ENCODE assay signal across 10 cellular contexts in the genomic region with DNA sequence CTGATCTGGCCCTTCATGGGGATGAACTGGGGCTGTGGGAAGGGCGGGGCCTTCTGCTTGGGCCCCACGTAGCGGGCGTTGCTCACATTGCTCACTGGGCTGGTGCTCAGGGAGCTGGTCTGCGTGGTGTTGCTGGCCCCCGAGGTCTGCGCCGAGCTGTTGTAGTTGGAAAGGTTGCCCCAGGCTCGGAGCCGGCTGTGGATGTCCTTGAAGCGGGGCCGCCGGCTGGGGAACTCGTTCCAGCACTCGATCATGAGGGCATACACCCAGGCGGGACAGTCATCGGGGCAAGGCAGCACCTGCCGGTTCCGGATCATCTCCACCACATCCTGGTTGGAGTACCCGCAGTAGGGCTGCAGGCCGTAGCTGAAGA.
"Had no signal": no experiment of that assay in that cellular context is flagged by ENCODE, and none has a peak within 500 bp of the region (broad histone marks: within the 10 kb centered on the region; RNA-seq: fewer than 3 reads in every experiment).

No MANE protein-coding gene starts in this region.

- H3K36me3 Mint-ChIP-seq: IgD-negative memory B cell had no signal

- H3K4me3 ChIP-seq: GM23248, HAP-1 had no signal

- DNase-seq: GM23248, GOT3, H7, HFFc6, KBM-7 had no signal

- H2AFZ ChIP-seq: GM23248 had no signal

- ATAC-seq: HCT116, HepG2 had no signal

- H3K9ac ChIP-seq: GM23248 had no signal

- H3K36me3 ChIP-seq: HAP-1 had no signal

- H3K27ac ChIP-seq: GM23248, HL-60 had no signal

- H3K27ac Mint-ChIP-seq: HFFc6, IgD-negative memory B cell had no signal

- H3K9me3 Mint-ChIP-seq: HFFc6, IgD-negative memory B cell had no signal

- H3K4me3 Mint-ChIP-seq: HFFc6, IgD-negative memory B cell had no signal

- H3K9me3 ChIP-seq: HAP-1 had no signal
